ENCODE assay signal across 8 cellular contexts in the genomic region with DNA sequence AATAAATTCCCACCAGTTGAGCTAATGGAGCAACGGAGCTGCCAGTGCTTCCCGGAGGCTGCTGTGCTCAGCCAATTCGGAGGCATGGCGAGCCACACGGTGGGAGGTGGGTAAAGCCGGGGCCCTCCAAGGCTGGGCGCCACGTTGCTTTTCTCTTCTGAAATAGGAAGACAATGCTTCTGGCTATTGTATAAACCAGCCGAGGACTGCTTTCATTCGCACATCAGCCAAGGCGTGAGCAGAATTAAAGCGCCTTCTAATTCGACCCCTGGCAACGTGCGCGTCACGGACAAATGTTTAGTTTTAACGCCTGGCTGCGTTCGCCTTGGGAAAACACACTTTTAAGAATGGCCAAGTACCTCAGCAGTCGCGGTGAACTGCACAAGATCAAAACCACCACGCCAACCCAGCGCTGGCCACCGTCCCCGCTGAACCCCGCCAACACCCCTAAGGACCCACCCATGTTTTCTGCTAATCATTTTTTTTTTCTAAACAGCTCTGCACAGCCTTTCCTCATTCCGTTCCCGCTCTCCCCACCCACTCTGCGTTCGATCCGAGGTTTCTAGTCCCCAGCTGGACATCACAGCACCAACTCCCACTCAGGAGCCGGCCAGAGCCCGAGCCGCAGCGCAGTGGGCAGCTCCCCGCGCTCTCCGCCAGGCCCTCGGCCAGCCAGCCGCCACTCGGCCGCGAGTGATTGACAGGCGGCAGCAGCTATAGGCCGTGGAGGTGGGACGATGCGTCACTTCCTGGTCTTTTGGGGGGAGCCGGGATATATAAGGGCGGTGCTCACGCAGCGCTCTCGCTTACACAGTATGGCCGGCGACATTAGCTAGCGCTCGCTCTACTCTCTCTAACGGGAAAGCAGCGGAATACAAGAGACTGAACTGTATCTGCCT. TPM values are rescaled to one million over a fixed set of nuclear protein-coding genes. Genes with fewer than 3 reads are reported as not detected.
DNase-seq lines count a peak whose midpoint lies in the region; ATAC-seq and TF ChIP-seq lines count a peak whose summit lies in the region.

A gene (plus strand): TSS at position 805 of the 899 bp plus-strand sequence. CDS start 321 bp downstream, outside the sequence.

- H3K4me3 Mint-ChIP-seq in activated CD4-positive, alpha-beta T cell treated with anti-CD3 and anti-CD28 coated beads, Interleukin-2, amount 10 ng/mL, durations not matched to agents 24 days and 14 days, result peak within 1 kb of the TSS; percentile 98

- peak within 1 kb of the TSS; percentile 93 for H3K4me3 ChIP-seq in BJ (ENCODE audit: low read depth, low read length)
- H3K4me3 ChIP-seq in coronary artery, result peak within 1 kb of the TSS; percentile 87

- peak within 1 kb of the TSS; percentile 93 to 96 for H3K27ac ChIP-seq in coronary artery

- H3K4me1 Mint-ChIP-seq in activated CD4-positive, alpha-beta T cell treated with anti-CD3 and anti-CD28 coated beads, Interleukin-2, amount 10 ng/mL, durations not matched to agents 24 days and 14 days, result peaks cover 27% of the 10 kb centered on the region

- H3K36me3 ChIP-seq in BJ (ENCODE audit: control insufficient read depth, insufficient read depth, low read length), result no peaks in the 10 kb centered on the region

- intact Hi-C loops in activated CD4-positive, alpha-beta T cell treated with anti-CD3 and anti-CD28 coated beads, Interleukin-2, amount 10 ng/mL, durations not matched to agents 24 days and 14 days (cut with micrococcal nuclease), result loop anchor here (1.0 to 2.0 kb wide), 3 partner anchors 59 to 107 kb away; a partner anchor contains a TSS
- intact Hi-C loops in left colon (cut with DNase I, micrococcal nuclease), result loop anchor here in 1 of 2 donors (5.0 kb wide), 1 partner anchor 57 kb away; a partner anchor contains a TSS

- peak; percentile 80 for ATAC-seq in GM19324 (IDR thresholded peaks at IDR 0.05; ENCODE audit: low FRiP score, unreplicated experiment)
- ATAC-seq in HG03469 (IDR thresholded peaks at IDR 0.05; ENCODE audit: unreplicated experiment), result peak; percentile 62
- peak; percentile 78 for ATAC-seq in left colon

- H3K27me3 Mint-ChIP-seq in activated CD4-positive, alpha-beta T cell treated with anti-CD3 and anti-CD28 coated beads, Interleukin-2, amount 10 ng/mL, durations not matched to agents 24 days and 14 days, result no peaks in the 10 kb centered on the region

- H3K27ac Mint-ChIP-seq in activated CD4-positive, alpha-beta T cell treated with anti-CD3 and anti-CD28 coated beads, Interleukin-2, amount 10 ng/mL, durations not matched to agents 24 days and 14 days, result peak within 1 kb of the TSS; percentile 99

- DNase-seq in BJ (ENCODE audit: low read depth) (peak; percentile 78), NCI-H526 treated with DMSO at 0.1 percent for 48 hours (lab: John Stamatoyannopoulos, UW) (peak; percentile 95), coronary artery (ENCODE audit: low spot score) (peak; percentile 98), left colon (peak; percentile 98)
- DNase-seq in activated CD4-positive, alpha-beta T cell treated with anti-CD3 and anti-CD28 coated beads, Interleukin-2, amount 10 ng/mL, durations not matched to agents 24 days and 14 days, result peak; percentile 98
- peak; percentile 96 for DNase-seq in stimulated activated CD4-positive, alpha-beta T cell treated with anti-CD3 and anti-CD28 coated beads, Interleukin-1b, Interleukin-23, amount 100 ng/mL, for 48 hours

- POLR2A ChIA-PET in BJ (lab: Charles Lee), result interaction anchor here (0.6 to 2.2 kb wide), 9 partner anchors 9 to 335 kb away, joined by 3 to 28 read pairs (median 4); a partner anchor contains a TSS

- CTCF ChIA-PET in BJ (lab: Yijun Ruan, JAX), result interaction anchor here (0.6 to 1.7 kb wide), 6 partner anchors 8 to 345 kb away, joined by 3 to 6 read pairs (median 4); no protein-coding TSS in a partner anchor

- H3K9me3 Mint-ChIP-seq in activated CD4-positive, alpha-beta T cell treated with anti-CD3 and anti-CD28 coated beads, Interleukin-2, amount 10 ng/mL, durations not matched to agents 24 days and 14 days, result no peaks in the 10 kb centered on the region

- H3K36me3 Mint-ChIP-seq in activated CD4-positive, alpha-beta T cell treated with anti-CD3 and anti-CD28 coated beads, Interleukin-2, amount 10 ng/mL, durations not matched to agents 24 days and 14 days (ENCODE audit: low read depth), result peaks cover 24% of the 10 kb centered on the region

- H3K27me3 ChIP-seq in BJ (ENCODE audit: control insufficient read depth, insufficient read depth, low read length), result no peaks in the 10 kb centered on the region

- TF ChIP-seq CTCF in BJ (IDR thresholded peaks at IDR 0.05; ENCODE audit: insufficient read depth, low read depth, low read length) (no peak), coronary artery (IDR thresholded peaks at IDR 0.05) (no peak)

RNA-seq across cellular contexts. Expression of the gene that starts here (rescaled TPM):
- 25.9 and 52.7 TPM in 2 replicates for polyA plus RNA-seq in BJ (2011; rRNA removed)
- polyA minus RNA-seq in BJ (2011; rRNA and poly(A)+ RNA removed), result 25.4 and 26.6 TPM in 2 replicates
- total RNA-seq in activated CD4-positive, alpha-beta T cell treated with anti-CD3 and anti-CD28 coated beads, Interleukin-2, amount 10 ng/mL, durations not matched to agents 24 days and 14 days, result 108 and 113 TPM in 2 replicates
- total RNA-seq in left colon, result 10 to 100 TPM; 62.0 to 64.1 TPM

Comparison
In these comparisons a context has a peak if more than half of its experiments do, and no peak if none do; other contexts are left out.
1. Peak in every context shown above with its lines: DNase-seq, ATAC-seq, H3K4me3 ChIP-seq and H3K27ac ChIP-seq.